In the genomic region with DNA sequence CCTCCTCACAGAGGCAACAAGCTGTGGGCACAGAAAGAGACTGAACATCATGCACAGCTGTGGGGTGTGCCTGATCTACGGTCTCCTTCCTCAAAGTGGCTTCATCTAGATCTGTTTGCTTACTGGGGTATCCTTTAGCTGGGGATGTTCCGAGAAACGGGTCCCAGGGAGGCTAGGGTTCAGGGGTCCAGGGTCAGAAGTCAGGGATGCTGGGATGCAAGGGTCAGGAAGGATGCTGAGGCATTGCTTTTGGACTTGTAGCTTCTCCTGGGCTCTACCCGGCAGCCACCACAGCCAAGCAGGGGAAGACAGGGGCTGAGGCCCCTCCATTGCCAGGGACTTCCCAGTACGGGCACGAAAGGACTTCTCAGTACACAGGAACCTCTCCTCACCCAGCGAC, we compare ENCODE assay signal across 17 cellular contexts. TPM values are rescaled to one million over a fixed set of nuclear protein-coding genes. Genes with fewer than 3 reads are reported as not detected.
A peak's percentile ranks its signal among the peaks of the same experiment; 100 is the strongest.
DNase-seq lines count a peak whose midpoint lies in the region; ATAC-seq and TF ChIP-seq lines count a peak whose summit lies in the region.
"Had no signal": no experiment of that assay in that cellular context is flagged by ENCODE, and none has a peak within 500 bp of the region (broad histone marks: within the 10 kb centered on the region; RNA-seq: fewer than 3 reads in every experiment).

No MANE protein-coding gene starts in this region.

- no peak overlapping the region for H4K8ac ChIP-seq in neuronal stem cell (ENCODE audit: low read depth, low read length)

- H3K23ac ChIP-seq in neuronal stem cell (ENCODE audit: low read depth, low read length, poor library complexity) = no peak overlapping the region

- H3K4ac ChIP-seq in neuronal stem cell (ENCODE audit: low read length) = no peak overlapping the region

- no peaks in the 10 kb centered on the region for H3K36me3 ChIP-seq in H7 (replicated peaks; ENCODE audit: control insufficient read depth, insufficient read depth, low read length)
- H3K36me3 ChIP-seq in neuronal stem cell (replicated peaks in 1 of 2; ENCODE audit: control insufficient read depth in 2 of 2, insufficient read depth in 2 of 2, low read length in 2 of 2) = no peaks in the 10 kb centered on the region
- peaks cover 0 to 12% (median 0%) of the 10 kb centered on the region in 5 donors for H3K36me3 ChIP-seq in subcutaneous abdominal adipose tissue (ENCODE audit: control insufficient read depth in 5 of 5, insufficient read depth in 5 of 5, low read length in 5 of 5)
- no peaks in the 10 kb centered on the region for H3K36me3 ChIP-seq in body of pancreas (replicated peaks in 1 of 2; ENCODE audit: insufficient read depth in 1 of 2, low read depth in 2 of 2)

- H3K18ac ChIP-seq in neuronal stem cell (ENCODE audit: low read length) = no peak overlapping the region

- no peak overlapping the region for H4K91ac ChIP-seq in neuronal stem cell (ENCODE audit: low read depth, low read length, poor library complexity)

- no peak overlapping the region for H2BK5ac ChIP-seq in neuronal stem cell (ENCODE audit: low read length)

- H2AFZ ChIP-seq in neuronal stem cell (ENCODE audit: low read length) = no peak overlapping the region

- no peaks in the 10 kb centered on the region; the same call in 1 of the 2 replicates for H3K27me3 ChIP-seq in H7 (ENCODE audit: control insufficient read depth, insufficient read depth, low read length)
- H3K27me3 ChIP-seq in neuronal stem cell (ENCODE audit: control insufficient read depth in 3 of 3, insufficient read depth in 3 of 3, low read depth in 1 of 3, low read length in 3 of 3) = peaks cover 0 to 51% (median 0%) of the 10 kb centered on the region in 3 experiments
- H3K27me3 ChIP-seq in subcutaneous abdominal adipose tissue (ENCODE audit: control insufficient read depth in 5 of 5, insufficient read depth in 4 of 5, low read length in 5 of 5) = peaks cover 6 to 26% (median 17%) of the 10 kb centered on the region in 5 donors
- no peaks in the 10 kb centered on the region for H3K27me3 ChIP-seq in body of pancreas

- no CpG with 5 or more reads among the region's 7 CpGs for WGBS in neuronal stem cell (ENCODE audit: extremely low coverage in 2 of 2, insufficient read length in 2 of 2, insufficient replicate concordance in 1 of 2), 2 donors
- WGBS in body of pancreas, 2 donors = 52 to 82% methylated on average over 6 to 7 of the region's 7 CpGs

- H3K79me1 ChIP-seq in neuronal stem cell (ENCODE audit: low read depth, low read length) = no peaks in the 10 kb centered on the region

- intact Hi-C loops in body of pancreas (cut with DNase I) = no loop called here

- peak overlapping the region; percentile 9 for H2AK5ac ChIP-seq in neuronal stem cell (ENCODE audit: low read depth, low read length)

- no peaks in the 10 kb centered on the region for H3K9me3 ChIP-seq in neuronal stem cell (replicated peaks in 1 of 2; ENCODE audit: control insufficient read depth in 2 of 2, insufficient read depth in 1 of 2, low read depth in 1 of 2, low read length in 2 of 2)
- H3K9me3 ChIP-seq in subcutaneous abdominal adipose tissue (ENCODE audit: control insufficient read depth in 5 of 5, low read length in 5 of 5) = no peaks in the 10 kb centered on the region
- no peaks in the 10 kb centered on the region for H3K9me3 ChIP-seq in body of pancreas

- no peak for TF ChIP-seq POLR2A in body of pancreas (IDR thresholded peaks at IDR 0.05)

- H2BK15ac ChIP-seq in neuronal stem cell (ENCODE audit: low read length) = no peak overlapping the region

- no peak overlapping the region for H3K9ac ChIP-seq in neuronal stem cell (ENCODE audit: low read depth, low read length, poor library complexity)
- H3K9ac ChIP-seq in subcutaneous abdominal adipose tissue (ENCODE audit: low read length in 5 of 5) = peak overlapping the region in 1 of 5 donors; percentile 24

- H3K4me1 ChIP-seq in neuronal stem cell (ENCODE audit: control insufficient read depth in 2 of 2, insufficient read depth in 1 of 2, low read depth in 1 of 2, low read length in 2 of 2) (peaks cover 4 to 9% of the 10 kb centered on the region in 2 donors), subcutaneous abdominal adipose tissue (ENCODE audit: control insufficient read depth in 5 of 5, insufficient read depth in 5 of 5, low read length in 5 of 5) (peaks cover 0 to 72% (median 22%) of the 10 kb centered on the region in 5 donors), body of pancreas (no peaks in the 10 kb centered on the region)

- H2BK12ac ChIP-seq in neuronal stem cell (ENCODE audit: low read length) = no peak overlapping the region

- no peak overlapping the region for H2BK120ac ChIP-seq in neuronal stem cell (ENCODE audit: low read depth, low read length)

- no peak overlapping the region for H3K14ac ChIP-seq in neuronal stem cell (ENCODE audit: low read length)

- ATAC-seq in HG03039 (IDR thresholded peaks at IDR 0.05; ENCODE audit: unreplicated experiment) (no peak), body of pancreas (no peak)

- H3K27ac ChIP-seq in neuronal stem cell (replicated peaks; ENCODE audit: low read length) (no peak overlapping the region), subcutaneous abdominal adipose tissue (ENCODE audit: low read depth, low read length) (peak overlapping the region; percentile 30), body of pancreas (no peak overlapping the region)

- H3K4me3 ChIP-seq in H7 (ENCODE audit: insufficient read depth, low read depth, low read length) (no peak overlapping the region), neuronal stem cell (ENCODE audit: low read length in 2 of 2) (no peak overlapping the region), subcutaneous abdominal adipose tissue (ENCODE audit: low read depth in 1 of 5, low read length in 5 of 5) (peak overlapping the region in 1 of 5 donors; percentile 28), body of pancreas (no peak overlapping the region)

- no peak for TF ChIP-seq CTCF in body of pancreas (IDR thresholded peaks at IDR 0.05)

- DNase-seq in D341Med (ENCODE audit: low spot score) = peak; percentile 30
- peak; percentile 16 for DNase-seq in H7
- DNase-seq in neuronal stem cell (ENCODE audit: low spot score) = no peak
- DNase-seq in body of pancreas = no peak
- DNase-seq: C1 segment of cervical spinal cord; Calu3; CD4-positive, alpha-beta memory T cell; COR-L47; DMS153; DND-41; GOT3; HCEC 1CT had no signal

- H3K4me2 ChIP-seq in neuronal stem cell (ENCODE audit: insufficient read depth, low read length, poor library complexity, severe bottlenecking) = no peak overlapping the region

RNA-seq across cellular contexts. Expression of gene CD300LG, which starts 6.6 kb away (rescaled TPM):
- not detected in 2 replicates for total RNA-seq in H7 (2014; rRNA removed; shearing (Covaris generic))
- polyA plus RNA-seq in neuronal stem cell (2013, experiment 1 of 2) = 0.04 TPM
- polyA plus RNA-seq in neuronal stem cell (2013, experiment 2 of 2) = 0.03 TPM
- total RNA-seq in body of pancreas = 10 to 100 TPM in 1 of 2 donors, 1 to 10 TPM in 1; 1.8 to 15.5 TPM
- total RNA-seq: A172; A673; Calu3; CD4-positive, alpha-beta memory T cell had no signal
- polyA plus RNA-seq: BJ; CD4-positive, alpha-beta memory T cell had no signal

RNA-seq across cellular contexts. Expression of gene MPP3, which starts 20.6 kb away (rescaled TPM):
- total RNA-seq in H7 (2014; rRNA removed; shearing (Covaris generic)) = 7.7 and 8.3 TPM in 2 replicates
- 5.1 TPM for polyA plus RNA-seq in neuronal stem cell (2013, experiment 1 of 2)
- polyA plus RNA-seq in neuronal stem cell (2013, experiment 2 of 2) = 5.9 TPM
- total RNA-seq in body of pancreas = 10 to 100 TPM; 20.2 to 22.4 TPM

RNA-seq across cellular contexts. Expression of gene MPP2, which starts 53.8 kb away (rescaled TPM):
- total RNA-seq in H7 (2014; rRNA removed; shearing (Covaris generic)) = 9.0 and 12.2 TPM in 2 replicates
- 13.6 TPM for polyA plus RNA-seq in neuronal stem cell (2013, experiment 1 of 2)
- polyA plus RNA-seq in neuronal stem cell (2013, experiment 2 of 2) = 14.1 TPM
- 1 to 10 TPM; 1.6 to 2.6 TPM for total RNA-seq in body of pancreas

Comparison
In these comparisons a context has a peak if more than half of its experiments do, and no peak if none do; other contexts are left out.
1. DNase-seq: peak in D341Med (single experiment) and H7 (single experiment); none in neuronal stem cell (single experiment) and body of pancreas (0 of 4).